In genomic region chr9:115649991-115650472, GRCh38 we compare ENCODE assay signal across 9 cellular contexts.
DNase-seq lines count a peak whose midpoint lies in the region; ATAC-seq and TF ChIP-seq lines count a peak whose summit lies in the region.
"Had no signal": no experiment of that assay in that cellular context is flagged by ENCODE, and none has a peak within 500 bp of the region (broad histone marks: within the 10 kb centered on the region; RNA-seq: fewer than 3 reads in every experiment).

No MANE protein-coding gene starts in this region.

- H3K4me3 ChIP-seq in ACC112 (ENCODE audit: low read depth, low read length) (peak overlapping the region; percentile 27), adrenal gland (no peak overlapping the region), osteoblast (ENCODE audit: insufficient read depth, low read length) (peak overlapping the region; percentile 16), prostate gland (no peak overlapping the region)

- no peaks in the 10 kb centered on the region for H3K27me3 ChIP-seq in ACC112 (ENCODE audit: insufficient read depth, low read length)
- no peaks in the 10 kb centered on the region for H3K27me3 ChIP-seq in adrenal gland
- no peaks in the 10 kb centered on the region for H3K27me3 ChIP-seq in osteoblast (ENCODE audit: insufficient read depth, low read length)
- H3K27me3 ChIP-seq in prostate gland (replicated peaks; ENCODE audit: insufficient read depth): no peaks in the 10 kb centered on the region

- H2AFZ ChIP-seq in ACC112 (ENCODE audit: low read length, unreplicated experiment) (no peak overlapping the region), osteoblast (ENCODE audit: low read length) (peak overlapping the region; percentile 48)

- peak overlapping the region; percentile 71 for H3K4me2 ChIP-seq in osteoblast (ENCODE audit: insufficient read depth, low read length)

- H3K36me3 ChIP-seq in ACC112 (ENCODE audit: insufficient read depth, low read length) (no peaks in the 10 kb centered on the region), adrenal gland (replicated peaks in 1 of 2) (no peaks in the 10 kb centered on the region), osteoblast (ENCODE audit: insufficient read depth, low read length) (no peaks in the 10 kb centered on the region), prostate gland (no peaks in the 10 kb centered on the region)

- no peaks in the 10 kb centered on the region for H4K20me1 ChIP-seq in osteoblast (ENCODE audit: insufficient read depth, low read length)

- peak; percentile 96 for ATAC-seq in Right ventricle myocardium superior (ENCODE audit: poor library complexity)

- H3K79me2 ChIP-seq in ACC112 (ENCODE audit: control insufficient read depth, insufficient read depth, low read length, unreplicated experiment): no peaks in the 10 kb centered on the region
- no peaks in the 10 kb centered on the region for H3K79me2 ChIP-seq in osteoblast (ENCODE audit: insufficient read depth, low read length)

- TF ChIP-seq CTCF in adrenal gland (IDR thresholded peaks at IDR 0.05) (no peak), osteoblast (IDR thresholded peaks at IDR 0.05; ENCODE audit: extremely low read depth, low read depth, low read length) (no peak), prostate gland (IDR thresholded peaks at IDR 0.05) (no peak)

- peak overlapping the region; percentile 100 for H3K27ac ChIP-seq in ACC112 (ENCODE audit: low read depth, low read length)
- peak overlapping the region in 2 of 5 donors; percentile 53 to 60 for H3K27ac ChIP-seq in adrenal gland
- peak overlapping the region; percentile 96 for H3K27ac ChIP-seq in osteoblast (ENCODE audit: low read depth, low read length)
- peak overlapping the region in 1 of 2 donors; percentile 14 for H3K27ac ChIP-seq in prostate gland

- H3K9me3 ChIP-seq in adrenal gland (replicated peaks in 1 of 3) (no peaks in the 10 kb centered on the region), osteoblast (ENCODE audit: low read depth, low read length) (no peaks in the 10 kb centered on the region), prostate gland (no peaks in the 10 kb centered on the region)

- intact Hi-C loops in adrenal gland (cut with DNase I) (no loop called here), Right ventricle myocardium superior (cut with DNase I) (no loop called here), prostate gland (cut with DNase I) (no loop called here)

- 25 to 36% (median 34%) methylated on average over 9 of the region's 9 CpGs for WGBS in adrenal gland, 4 donors
- 54% methylated on average over 9 of the region's 9 CpGs for WGBS in prostate gland

- H3K4me1 ChIP-seq in ACC112 (ENCODE audit: control insufficient read depth, insufficient read depth, low read length, unreplicated experiment): peaks cover 36% of the 10 kb centered on the region
- H3K4me1 ChIP-seq in adrenal gland (replicated peaks in 1 of 2): no peaks in the 10 kb centered on the region
- H3K4me1 ChIP-seq in osteoblast (ENCODE audit: insufficient read depth, low read length): peaks cover 26% of the 10 kb centered on the region
- no peaks in the 10 kb centered on the region for H3K4me1 ChIP-seq in prostate gland (replicated peaks)

- DNase-seq in adrenal gland (peak; percentile 17 to 82 (median 38)), Right ventricle myocardium superior (peak; percentile 73), osteoblast (ENCODE audit: insufficient read length, low spot score, missing footprints) (no peak), NCI-H526 (lab: John Stamatoyannopoulos, UW) (no peak), prostate gland (ENCODE audit: low spot score) (no peak), COLO668 (lab: John Stamatoyannopoulos, UW; ENCODE audit: unreplicated experiment) (no peak)
- DNase-seq in activated CD4-positive, alpha-beta T cell treated with anti-CD3 and anti-CD28 coated beads, Interleukin-2, amount 50 U/mL, for 1 hour: no peak
- DNase-seq: activated naive CD4-positive, alpha-beta T cell treated with anti-CD3 and anti-CD28 coated beads for 36 hours had no signal

- TF ChIP-seq POLR2A in adrenal gland (IDR thresholded peaks at IDR 0.05) (no peak), prostate gland (IDR thresholded peaks at IDR 0.05) (no peak)

Comparison
In these comparisons a context has a peak if more than half of its experiments do, and no peak if none do; other contexts are left out.
1. H3K4me3 ChIP-seq: peak in ACC112 (single experiment) and osteoblast (single experiment); none in adrenal gland (0 of 4) and prostate gland (0 of 2).
2. DNase-seq: peak in adrenal gland (7 of 7) and Right ventricle myocardium superior (single experiment); none in osteoblast (single experiment), NCI-H526 (0 of 2), prostate gland (single experiment), COLO668 (single experiment) and activated CD4-positive, alpha-beta T cell treated with anti-CD3 and anti-CD28 coated beads, Interleukin-2, amount 50 U/mL, for 1 hour (single experiment).